ENCODE assay signal across 24 cellular contexts in genomic region chr3:178514411-178514800, GRCh38. TPM values are rescaled to one million over a fixed set of nuclear protein-coding genes. Genes with fewer than 3 reads are reported as not detected.
"Had no signal": no experiment of that assay in that cellular context is flagged by ENCODE, and none has a peak within 500 bp of the region (broad histone marks: within the 10 kb centered on the region; RNA-seq: fewer than 3 reads in every experiment).

No MANE protein-coding gene starts in this region.

- H3K27me3 ChIP-seq: adrenal gland, ascending aorta, brain microvascular endothelial cell, foreskin keratinocyte, tibial artery had no signal

- H3K4me1 ChIP-seq: adrenal gland, ascending aorta, tibial artery had no signal

- H3K36me3 ChIP-seq: adrenal gland, ascending aorta, brain microvascular endothelial cell, tibial artery had no signal

- DNase-seq: activated T-cell treated with anti-CD3 and anti-CD28 coated beads, Interleukin-2, amount 50 U/mL, for 1 hour; adrenal gland; brain microvascular endothelial cell; central memory CD4-positive, alpha-beta T cell; dermis blood vessel endothelial cell; effector CD8-positive, alpha-beta T cell; erythroblast; foreskin keratinocyte; kidney; naive thymus-derived CD8-positive, alpha-beta T cell; small intestine; stimulated activated CD4-positive, alpha-beta T cell treated with anti-CD3 and anti-CD28 coated beads, Interleukin-2, amount 100 ng/mL, for 24 hours; stimulated activated naive CD8-positive, alpha-beta T cell treated with anti-CD3 and anti-CD28 coated beads, Interleukin-15, amount 100 ng/mL, for 72 hours; tibial artery had no signal

- H3K9me3 ChIP-seq: adrenal gland, ascending aorta, tibial artery had no signal

- H3K27ac ChIP-seq: adrenal gland, ascending aorta, brain microvascular endothelial cell, foreskin keratinocyte, tibial artery had no signal

- ATAC-seq: activated T-helper 17 cell treated with anti-CD3 and anti-CD28 coated beads, Interleukin-2, amount 50 U/mL, for 72 hours; foreskin keratinocyte; left lobe of liver; naive thymus-derived CD8-positive, alpha-beta T cell; sciatic nerve; stimulated activated effector memory CD8-positive, alpha-beta T cell treated with anti-CD3 and anti-CD28 coated beads, Interleukin-12 subunit alpha, Interleukin-12 subunit beta, amount 100 ng/mL, for 72 hours; stimulated activated naive CD8-positive, alpha-beta T cell treated with anti-CD3 and anti-CD28 coated beads, Interleukin-15, amount 100 ng/mL, for 72 hours; WTC11 had no signal

- FAIRE-seq: kidney, small intestine had no signal

- H3K4me3 ChIP-seq: adrenal gland, ascending aorta, lung, tibial artery had no signal

RNA-seq across cellular contexts. Expression of gene KCNMB2, which starts 21.8 kb away (rescaled TPM):
- total RNA-seq: activated T-helper 17 cell treated with anti-CD3 and anti-CD28 coated beads, Interleukin-2, amount 50 U/mL, for 72 hours; ascending aorta; dermis blood vessel endothelial cell; foreskin keratinocyte; left lobe of liver; naive thymus-derived CD8-positive, alpha-beta T cell; posterior vena cava; renal cortical epithelial cell; sciatic nerve; ureter; WTC11 had no signal
